ENCODE assay signal across 1 cellular context in genomic region chr15:65133550-65134200, GRCh38.
TF ChIP-seq lines count a peak whose summit lies in the region.

A gene with protein sequence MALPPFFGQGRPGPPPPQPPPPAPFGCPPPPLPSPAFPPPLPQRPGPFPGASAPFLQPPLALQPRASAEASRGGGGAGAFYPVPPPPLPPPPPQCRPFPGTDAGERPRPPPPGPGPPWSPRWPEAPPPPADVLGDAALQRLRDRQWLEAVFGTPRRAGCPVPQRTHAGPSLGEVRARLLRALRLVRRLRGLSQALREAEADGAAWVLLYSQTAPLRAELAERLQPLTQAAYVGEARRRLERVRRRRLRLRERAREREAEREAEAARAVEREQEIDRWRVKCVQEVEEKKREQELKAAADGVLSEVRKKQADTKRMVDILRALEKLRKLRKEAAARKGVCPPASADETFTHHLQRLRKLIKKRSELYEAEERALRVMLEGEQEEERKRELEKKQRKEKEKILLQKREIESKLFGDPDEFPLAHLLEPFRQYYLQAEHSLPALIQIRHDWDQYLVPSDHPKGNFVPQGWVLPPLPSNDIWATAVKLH (minus strand): TSS chr15:65133808. CDS start chr15:65133781, 27 bp downstream.

TF ChIP-seq in WTC11, 78 proteins besides CTCF, POLR2A, EP300 and RAD21 (continued from another document):
- TF ChIP-seq, protein P1, sequence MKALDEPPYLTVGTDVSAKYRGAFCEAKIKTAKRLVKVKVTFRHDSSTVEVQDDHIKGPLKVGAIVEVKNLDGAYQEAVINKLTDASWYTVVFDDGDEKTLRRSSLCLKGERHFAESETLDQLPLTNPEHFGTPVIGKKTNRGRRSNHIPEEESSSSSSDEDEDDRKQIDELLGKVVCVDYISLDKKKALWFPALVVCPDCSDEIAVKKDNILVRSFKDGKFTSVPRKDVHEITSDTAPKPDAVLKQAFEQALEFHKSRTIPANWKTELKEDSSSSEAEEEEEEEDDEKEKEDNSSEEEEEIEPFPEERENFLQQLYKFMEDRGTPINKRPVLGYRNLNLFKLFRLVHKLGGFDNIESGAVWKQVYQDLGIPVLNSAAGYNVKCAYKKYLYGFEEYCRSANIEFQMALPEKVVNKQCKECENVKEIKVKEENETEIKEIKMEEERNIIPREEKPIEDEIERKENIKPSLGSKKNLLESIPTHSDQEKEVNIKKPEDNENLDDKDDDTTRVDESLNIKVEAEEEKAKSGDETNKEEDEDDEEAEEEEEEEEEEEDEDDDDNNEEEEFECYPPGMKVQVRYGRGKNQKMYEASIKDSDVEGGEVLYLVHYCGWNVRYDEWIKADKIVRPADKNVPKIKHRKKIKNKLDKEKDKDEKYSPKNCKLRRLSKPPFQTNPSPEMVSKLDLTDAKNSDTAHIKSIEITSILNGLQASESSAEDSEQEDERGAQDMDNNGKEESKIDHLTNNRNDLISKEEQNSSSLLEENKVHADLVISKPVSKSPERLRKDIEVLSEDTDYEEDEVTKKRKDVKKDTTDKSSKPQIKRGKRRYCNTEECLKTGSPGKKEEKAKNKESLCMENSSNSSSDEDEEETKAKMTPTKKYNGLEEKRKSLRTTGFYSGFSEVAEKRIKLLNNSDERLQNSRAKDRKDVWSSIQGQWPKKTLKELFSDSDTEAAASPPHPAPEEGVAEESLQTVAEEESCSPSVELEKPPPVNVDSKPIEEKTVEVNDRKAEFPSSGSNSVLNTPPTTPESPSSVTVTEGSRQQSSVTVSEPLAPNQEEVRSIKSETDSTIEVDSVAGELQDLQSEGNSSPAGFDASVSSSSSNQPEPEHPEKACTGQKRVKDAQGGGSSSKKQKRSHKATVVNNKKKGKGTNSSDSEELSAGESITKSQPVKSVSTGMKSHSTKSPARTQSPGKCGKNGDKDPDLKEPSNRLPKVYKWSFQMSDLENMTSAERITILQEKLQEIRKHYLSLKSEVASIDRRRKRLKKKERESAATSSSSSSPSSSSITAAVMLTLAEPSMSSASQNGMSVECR (CRISPR knock-in tag; IDR thresholded peaks at IDR 0.05; ENCODE audit: borderline replicate concordance), result 0 out of 2 replicates have a peak, but pooled peaks have one; percentile 33
- TF ChIP-seq ZNF416 (CRISPR knock-in tag; IDR thresholded peaks at IDR 0.05), result no peak
- TF ChIP-seq, protein P2, sequence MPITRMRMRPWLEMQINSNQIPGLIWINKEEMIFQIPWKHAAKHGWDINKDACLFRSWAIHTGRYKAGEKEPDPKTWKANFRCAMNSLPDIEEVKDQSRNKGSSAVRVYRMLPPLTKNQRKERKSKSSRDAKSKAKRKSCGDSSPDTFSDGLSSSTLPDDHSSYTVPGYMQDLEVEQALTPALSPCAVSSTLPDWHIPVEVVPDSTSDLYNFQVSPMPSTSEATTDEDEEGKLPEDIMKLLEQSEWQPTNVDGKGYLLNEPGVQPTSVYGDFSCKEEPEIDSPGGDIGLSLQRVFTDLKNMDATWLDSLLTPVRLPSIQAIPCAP (CRISPR knock-in tag; IDR thresholded peaks at IDR 0.05), result no peak
- TF ChIP-seq ZNF532 (CRISPR knock-in tag; IDR thresholded peaks at IDR 0.05; ENCODE audit: borderline replicate concordance), result no peak
- peak; percentile 50; the same call in 1 of the 2 replicates for TF ChIP-seq GABPB1 (CRISPR knock-in tag; IDR thresholded peaks at IDR 0.05)
- TF ChIP-seq KAT7 (CRISPR knock-in tag; IDR thresholded peaks at IDR 0.05; ENCODE audit: borderline replicate concordance), result no peak
- TF ChIP-seq, protein P3, sequence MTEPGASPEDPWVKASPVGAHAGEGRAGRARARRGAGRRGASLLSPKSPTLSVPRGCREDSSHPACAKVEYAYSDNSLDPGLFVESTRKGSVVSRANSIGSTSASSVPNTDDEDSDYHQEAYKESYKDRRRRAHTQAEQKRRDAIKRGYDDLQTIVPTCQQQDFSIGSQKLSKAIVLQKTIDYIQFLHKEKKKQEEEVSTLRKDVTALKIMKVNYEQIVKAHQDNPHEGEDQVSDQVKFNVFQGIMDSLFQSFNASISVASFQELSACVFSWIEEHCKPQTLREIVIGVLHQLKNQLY (CRISPR knock-in tag; IDR thresholded peaks at IDR 0.05), result no peak
- peak; percentile 75; the same call in 1 of the 2 replicates for TF ChIP-seq CREB1 (CRISPR knock-in tag; IDR thresholded peaks at IDR 0.05)
- TF ChIP-seq, protein P4, sequence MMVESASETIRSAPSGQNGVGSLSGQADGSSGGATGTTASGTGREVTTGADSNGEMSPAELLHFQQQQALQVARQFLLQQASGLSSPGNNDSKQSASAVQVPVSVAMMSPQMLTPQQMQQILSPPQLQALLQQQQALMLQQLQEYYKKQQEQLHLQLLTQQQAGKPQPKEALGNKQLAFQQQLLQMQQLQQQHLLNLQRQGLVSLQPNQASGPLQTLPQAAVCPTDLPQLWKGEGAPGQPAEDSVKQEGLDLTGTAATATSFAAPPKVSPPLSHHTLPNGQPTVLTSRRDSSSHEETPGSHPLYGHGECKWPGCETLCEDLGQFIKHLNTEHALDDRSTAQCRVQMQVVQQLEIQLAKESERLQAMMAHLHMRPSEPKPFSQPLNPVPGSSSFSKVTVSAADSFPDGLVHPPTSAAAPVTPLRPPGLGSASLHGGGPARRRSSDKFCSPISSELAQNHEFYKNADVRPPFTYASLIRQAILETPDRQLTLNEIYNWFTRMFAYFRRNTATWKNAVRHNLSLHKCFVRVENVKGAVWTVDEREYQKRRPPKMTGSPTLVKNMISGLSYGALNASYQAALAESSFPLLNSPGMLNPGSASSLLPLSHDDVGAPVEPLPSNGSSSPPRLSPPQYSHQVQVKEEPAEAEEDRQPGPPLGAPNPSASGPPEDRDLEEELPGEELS (CRISPR knock-in tag; IDR thresholded peaks at IDR 0.05), result 0 out of 2 replicates have a peak, but pooled peaks have one; percentile 56
- peak; percentile 14; the same call in 1 of the 2 replicates for TF ChIP-seq HMGXB4 (CRISPR knock-in tag; IDR thresholded peaks at IDR 0.05)
- TF ChIP-seq MAX (CRISPR knock-in tag; IDR thresholded peaks at IDR 0.05), result peak; percentile 42; the same call in 1 of the 2 replicates
